15 cellular contexts compared by ENCODE assay signal in genomic region chr5:179292681-179293080, GRCh38. TPM values are rescaled to one million over a fixed set of nuclear protein-coding genes. Genes with fewer than 3 reads are reported as not detected.
"Had no signal": no experiment of that assay in that cellular context is flagged by ENCODE, and none has a peak within 500 bp of the region (broad histone marks: within the 10 kb centered on the region; RNA-seq: fewer than 3 reads in every experiment).

No MANE protein-coding gene starts in this region.

- H3K27me3 Mint-ChIP-seq: activated naive CD4-positive, alpha-beta T cell treated with anti-CD3 and anti-CD28 coated beads, Interleukin-2, amount 10 ng/mL, durations not matched to agents 7 days and 5 days; activated T-helper 17 cell treated with anti-CD3 and anti-CD28 coated beads, Interleukin-2, amount 50 U/mL, for 72 hours had no signal

- H3K27ac Mint-ChIP-seq: activated naive CD4-positive, alpha-beta T cell treated with anti-CD3 and anti-CD28 coated beads, Interleukin-2, amount 10 ng/mL, durations not matched to agents 7 days and 5 days; activated T-helper 17 cell treated with anti-CD3 and anti-CD28 coated beads, Interleukin-2, amount 50 U/mL, for 72 hours; memory B cell; stimulated activated naive CD8-positive, alpha-beta T cell treated with anti-CD3 and anti-CD28 coated beads, Interleukin-15, amount 100 ng/mL, for 72 hours had no signal

- H3K9me3 Mint-ChIP-seq: activated naive CD4-positive, alpha-beta T cell treated with anti-CD3 and anti-CD28 coated beads, Interleukin-2, amount 10 ng/mL, durations not matched to agents 7 days and 5 days; activated T-helper 17 cell treated with anti-CD3 and anti-CD28 coated beads, Interleukin-2, amount 50 U/mL, for 72 hours; neural crest cell; stimulated activated naive CD8-positive, alpha-beta T cell treated with anti-CD3 and anti-CD28 coated beads, Interleukin-15, amount 100 ng/mL, for 72 hours had no signal

- H3K36me3 ChIP-seq: pancreas had no signal

- H3K4me3 ChIP-seq: pancreas, smooth muscle cell, testis had no signal

- H3K4me1 Mint-ChIP-seq: activated naive CD4-positive, alpha-beta T cell treated with anti-CD3 and anti-CD28 coated beads, Interleukin-2, amount 10 ng/mL, durations not matched to agents 7 days and 5 days; activated T-helper 17 cell treated with anti-CD3 and anti-CD28 coated beads, Interleukin-2, amount 50 U/mL, for 72 hours; memory B cell; neural crest cell; stimulated activated naive CD8-positive, alpha-beta T cell treated with anti-CD3 and anti-CD28 coated beads, Interleukin-15, amount 100 ng/mL, for 72 hours had no signal

- H3K4me3 Mint-ChIP-seq: activated naive CD4-positive, alpha-beta T cell treated with anti-CD3 and anti-CD28 coated beads, Interleukin-2, amount 10 ng/mL, durations not matched to agents 7 days and 5 days; activated T-helper 17 cell treated with anti-CD3 and anti-CD28 coated beads, Interleukin-2, amount 50 U/mL, for 72 hours; memory B cell; neural crest cell; stimulated activated naive CD8-positive, alpha-beta T cell treated with anti-CD3 and anti-CD28 coated beads, Interleukin-15, amount 100 ng/mL, for 72 hours had no signal

- H3K27ac ChIP-seq: pancreas, testis had no signal

- H3K36me3 Mint-ChIP-seq: activated naive CD4-positive, alpha-beta T cell treated with anti-CD3 and anti-CD28 coated beads, Interleukin-2, amount 10 ng/mL, durations not matched to agents 7 days and 5 days; memory B cell had no signal

- DNase-seq: activated naive CD4-positive, alpha-beta T cell treated with anti-CD3 and anti-CD28 coated beads, Interleukin-2, amount 10 ng/mL, durations not matched to agents 7 days and 5 days; activated T-cell treated with anti-CD3 and anti-CD28 coated beads for 4 hours; hypothalamus; SIG-M5; stimulated activated naive CD8-positive, alpha-beta T cell treated with anti-CD3 and anti-CD28 coated beads, Interleukin-15, amount 100 ng/mL, for 72 hours; SW 1271 had no signal

- H3K4me1 ChIP-seq: pancreas had no signal

- ATAC-seq: activated T-helper 17 cell treated with anti-CD3 and anti-CD28 coated beads, Interleukin-2, amount 50 U/mL, for 72 hours; esophagus mucosa; left ventricle myocardium superior; pancreas; stimulated activated naive CD8-positive, alpha-beta T cell treated with anti-CD3 and anti-CD28 coated beads, Interleukin-15, amount 100 ng/mL, for 72 hours had no signal

- H3K4me2 ChIP-seq: smooth muscle cell had no signal

- H3K9me3 ChIP-seq: pancreas, testis had no signal

- H3K27me3 ChIP-seq: pancreas, testis had no signal

RNA-seq across cellular contexts. Expression of gene ADAMTS2, which starts 52.6 kb away (rescaled TPM):
- total RNA-seq: activated T-helper 17 cell treated with anti-CD3 and anti-CD28 coated beads, Interleukin-2, amount 50 U/mL, for 72 hours; T-helper 2 cell treated with Interferon-gamma antibody and Interleukin-4, amounts not matched to agents 100 ng/mL and 5 ng/mL, for 36 hours had no signal
